ENCODE assay signal across 1 cellular context in the genomic region with DNA sequence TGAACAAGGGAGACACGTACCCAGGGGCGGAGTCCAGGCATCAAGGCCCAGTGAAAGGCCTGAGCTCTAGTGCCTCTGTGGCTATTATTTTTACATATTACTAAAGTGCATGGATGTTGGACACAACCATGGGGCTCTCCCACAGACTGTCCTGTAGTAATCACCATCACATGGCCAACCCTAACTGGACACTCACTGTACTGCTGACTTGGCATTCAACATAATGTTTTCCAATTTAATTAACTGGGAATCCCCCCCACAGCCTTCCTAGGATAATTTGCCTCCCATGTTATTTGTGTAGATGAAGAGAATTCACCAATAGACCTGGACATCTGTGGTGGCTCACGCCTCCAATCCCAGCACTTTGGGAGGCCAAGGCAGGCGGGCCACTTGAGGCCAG.
TF ChIP-seq lines count a peak whose summit lies in the region.

No MANE protein-coding gene starts in this region.

TF ChIP-seq in K562, 482 proteins besides CTCF, POLR2A, EP300 and RAD21 (continued from another document):
- TF ChIP-seq, protein P1, sequence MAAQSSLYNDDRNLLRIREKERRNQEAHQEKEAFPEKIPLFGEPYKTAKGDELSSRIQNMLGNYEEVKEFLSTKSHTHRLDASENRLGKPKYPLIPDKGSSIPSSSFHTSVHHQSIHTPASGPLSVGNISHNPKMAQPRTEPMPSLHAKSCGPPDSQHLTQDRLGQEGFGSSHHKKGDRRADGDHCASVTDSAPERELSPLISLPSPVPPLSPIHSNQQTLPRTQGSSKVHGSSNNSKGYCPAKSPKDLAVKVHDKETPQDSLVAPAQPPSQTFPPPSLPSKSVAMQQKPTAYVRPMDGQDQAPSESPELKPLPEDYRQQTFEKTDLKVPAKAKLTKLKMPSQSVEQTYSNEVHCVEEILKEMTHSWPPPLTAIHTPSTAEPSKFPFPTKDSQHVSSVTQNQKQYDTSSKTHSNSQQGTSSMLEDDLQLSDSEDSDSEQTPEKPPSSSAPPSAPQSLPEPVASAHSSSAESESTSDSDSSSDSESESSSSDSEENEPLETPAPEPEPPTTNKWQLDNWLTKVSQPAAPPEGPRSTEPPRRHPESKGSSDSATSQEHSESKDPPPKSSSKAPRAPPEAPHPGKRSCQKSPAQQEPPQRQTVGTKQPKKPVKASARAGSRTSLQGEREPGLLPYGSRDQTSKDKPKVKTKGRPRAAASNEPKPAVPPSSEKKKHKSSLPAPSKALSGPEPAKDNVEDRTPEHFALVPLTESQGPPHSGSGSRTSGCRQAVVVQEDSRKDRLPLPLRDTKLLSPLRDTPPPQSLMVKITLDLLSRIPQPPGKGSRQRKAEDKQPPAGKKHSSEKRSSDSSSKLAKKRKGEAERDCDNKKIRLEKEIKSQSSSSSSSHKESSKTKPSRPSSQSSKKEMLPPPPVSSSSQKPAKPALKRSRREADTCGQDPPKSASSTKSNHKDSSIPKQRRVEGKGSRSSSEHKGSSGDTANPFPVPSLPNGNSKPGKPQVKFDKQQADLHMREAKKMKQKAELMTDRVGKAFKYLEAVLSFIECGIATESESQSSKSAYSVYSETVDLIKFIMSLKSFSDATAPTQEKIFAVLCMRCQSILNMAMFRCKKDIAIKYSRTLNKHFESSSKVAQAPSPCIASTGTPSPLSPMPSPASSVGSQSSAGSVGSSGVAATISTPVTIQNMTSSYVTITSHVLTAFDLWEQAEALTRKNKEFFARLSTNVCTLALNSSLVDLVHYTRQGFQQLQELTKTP (IDR thresholded peaks at IDR 0.05; ENCODE audit: low read depth in 1 of 2, partially characterized antibody in 2 of 2): no peak
- TF ChIP-seq HDAC1 (IDR thresholded peaks at IDR 0.05): no peak
- peak; percentile 40; the same call in 1 of the 2 replicates for TF ChIP-seq ZNF316 (IDR thresholded peaks at IDR 0.05)
- TF ChIP-seq MAFG (tag; conservative IDR thresholded peaks at IDR 0.05): 0 out of 2 replicates have a peak, but pooled peaks have one; percentile 11
TF ChIP-seq in K562: peak in this region for 2.
